ENCODE assay signal across 6 cellular contexts in genomic region chr1:150981177-150981804, GRCh38. TPM values are rescaled to one million over a fixed set of nuclear protein-coding genes. Genes with fewer than 3 reads are reported as not detected.
DNase-seq lines count a peak whose midpoint lies in the region; ATAC-seq and TF ChIP-seq lines count a peak whose summit lies in the region.

No MANE protein-coding gene starts in this region.

- TF ChIP-seq EP300 in suprapubic skin (IDR thresholded peaks at IDR 0.05): no peak

- no peaks in the 10 kb centered on the region for H3K27me3 ChIP-seq in smooth muscle cell (ENCODE audit: low read depth)
- H3K27me3 ChIP-seq in suprapubic skin: no peaks in the 10 kb centered on the region

- peaks cover 22% of the 10 kb centered on the region for H3K4me1 Mint-ChIP-seq in T-helper 17 cell

- DNase-seq in DMS79 (lab: John Stamatoyannopoulos, UW): peak; percentile 79
- DNase-seq in NCI-H2196 (lab: John Stamatoyannopoulos, UW; ENCODE audit: unreplicated experiment): peak; percentile 81
- peak; percentile 48 to 49 for DNase-seq in left colon
- DNase-seq in smooth muscle cell (lab: John Stamatoyannopoulos, UW; ENCODE audit: unreplicated experiment): no peak
- DNase-seq in suprapubic skin (ENCODE audit: low spot score in 2 of 2): no peak
- DNase-seq in T-helper 17 cell: no peak

- H4K20me1 ChIP-seq in smooth muscle cell (ENCODE audit: low read depth): no peaks in the 10 kb centered on the region

- ATAC-seq in left colon (peak; percentile 53), T-helper 17 cell (no peak)

- no peak overlapping the region for H2AFZ ChIP-seq in smooth muscle cell (ENCODE audit: low read depth)

- TF ChIP-seq CTCF in smooth muscle cell (IDR thresholded peaks at IDR 0.05; ENCODE audit: borderline replicate concordance, insufficient read depth, poor library complexity, severe bottlenecking) (no peak), suprapubic skin (IDR thresholded peaks at IDR 0.05) (no peak)

- intact Hi-C loops in left colon (cut with DNase I, micrococcal nuclease): no loop called here

- peaks cover 29% of the 10 kb centered on the region for H3K4me1 ChIP-seq in smooth muscle cell (ENCODE audit: low read depth)
- peaks cover 50% of the 10 kb centered on the region for H3K4me1 ChIP-seq in suprapubic skin

- H3K4me3 ChIP-seq in smooth muscle cell (no peak overlapping the region), suprapubic skin (no peak overlapping the region)

- no peaks in the 10 kb centered on the region for H3K9me3 ChIP-seq in smooth muscle cell (replicated peaks; ENCODE audit: low read depth)
- no peaks in the 10 kb centered on the region for H3K9me3 ChIP-seq in suprapubic skin
- no peaks in the 10 kb centered on the region for H3K9me3 ChIP-seq in T-helper 17 cell (ENCODE audit: control insufficient read depth, low read length, poor library complexity, severe bottlenecking)

- H3K27ac ChIP-seq in smooth muscle cell (ENCODE audit: low read depth) (no peak overlapping the region), suprapubic skin (no peak overlapping the region)

- TF ChIP-seq POLR2A in suprapubic skin (IDR thresholded peaks at IDR 0.05): no peak

- H3K4me2 ChIP-seq in smooth muscle cell: no peak overlapping the region

- no peaks in the 10 kb centered on the region for H3K36me3 Mint-ChIP-seq in T-helper 17 cell (ENCODE audit: low read depth)

- 55% methylated on average over 6 of the region's 6 CpGs for WGBS in smooth muscle cell (ENCODE audit: low lambda C conversion rate)
- WGBS in suprapubic skin: 63% methylated on average over 5 of the region's 6 CpGs

- H3K4me3 Mint-ChIP-seq in T-helper 17 cell: no peak overlapping the region

- H3K79me2 ChIP-seq in smooth muscle cell (ENCODE audit: low read depth): no peaks in the 10 kb centered on the region

- no peak overlapping the region for H3K9ac ChIP-seq in smooth muscle cell (ENCODE audit: low read depth)

- H3K27me3 Mint-ChIP-seq in T-helper 17 cell: no peaks in the 10 kb centered on the region

- no peak overlapping the region for H3K27ac Mint-ChIP-seq in T-helper 17 cell

- H3K36me3 ChIP-seq in smooth muscle cell (ENCODE audit: low read depth) (no peaks in the 10 kb centered on the region), suprapubic skin (no peaks in the 10 kb centered on the region)

- H3F3A ChIP-seq in smooth muscle cell (ENCODE audit: low read depth): peaks cover 12% of the 10 kb centered on the region

RNA-seq across cellular contexts. Expression of gene ANXA9, which starts 0.8 kb away (rescaled TPM):
- total RNA-seq in left colon (not detected), smooth muscle cell (0.67 and 2.6 TPM in 2 replicates), suprapubic skin (10 to 100 TPM; 17.6 to 67.5 (median 45.8) TPM), T-helper 17 cell (under 1 TPM in 1 of 2 donors, not detected in 1; 0.15 TPM)
- 0.19 and 0.31 TPM in 2 replicates for polyA plus RNA-seq in smooth muscle cell

RNA-seq across cellular contexts. Expression of gene CERS2, which starts 6.7 kb away (rescaled TPM):
- total RNA-seq in left colon (100 to 1,000 TPM; 179 to 205 TPM), smooth muscle cell (80.0 and 81.8 TPM in 2 replicates), suprapubic skin (10 to 100 TPM; 46.5 to 57.9 (median 51.4) TPM), T-helper 17 cell (100 to 1,000 TPM; 108 to 142 TPM)
- polyA plus RNA-seq in smooth muscle cell: 96.3 and 108 TPM in 2 replicates

RNA-seq across cellular contexts. Expression of gene MINDY1, which starts 25.4 kb away (rescaled TPM):
- 10 to 100 TPM; 43.5 to 50.4 TPM for total RNA-seq in left colon
- total RNA-seq in smooth muscle cell: 3.2 and 4.9 TPM in 2 replicates
- polyA plus RNA-seq in smooth muscle cell: 2.4 and 8.5 TPM in 2 replicates
- total RNA-seq in suprapubic skin: 10 to 100 TPM; 31.7 to 59.1 (median 35.8) TPM
- total RNA-seq in T-helper 17 cell: 10 to 100 TPM; 19.0 to 31.6 TPM

RNA-seq across cellular contexts. Expression of gene PRUNE1, which starts 27.0 kb away (rescaled TPM):
- 10 to 100 TPM; 18.9 to 19.0 TPM for total RNA-seq in left colon
- 15.2 and 16.8 TPM in 2 replicates for total RNA-seq in smooth muscle cell
- polyA plus RNA-seq in smooth muscle cell: 10.1 and 19.5 TPM in 2 replicates
- total RNA-seq in suprapubic skin: 10 to 100 TPM; 16.5 to 24.2 (median 20.4) TPM
- 10 to 100 TPM; 15.8 to 30.0 TPM for total RNA-seq in T-helper 17 cell

RNA-seq across cellular contexts. Expression of gene BNIPL, which starts 55.1 kb away (rescaled TPM):
- total RNA-seq in left colon (under 1 TPM; 0.61 to 0.75 TPM), smooth muscle cell (5.3 and 5.6 TPM in 2 replicates), suprapubic skin (100 to 1,000 TPM; 196 to 492 (median 251) TPM), T-helper 17 cell (under 1 TPM; 0.42 to 0.57 TPM)
- polyA plus RNA-seq in smooth muscle cell: 0.93 and 1.2 TPM in 2 replicates

Comparison
In these comparisons a context has a peak if more than half of its experiments do, and no peak if none do; other contexts are left out.
1. DNase-seq: peak in DMS79 (single experiment), NCI-H2196 (single experiment) and left colon (2 of 2); none in smooth muscle cell (single experiment), suprapubic skin (0 of 2) and T-helper 17 cell (0 of 3).